In genomic region chr9:137218754-137219271, GRCh38 we compare ENCODE assay signal across 11 cellular contexts. TPM values are rescaled to one million over a fixed set of nuclear protein-coding genes. Genes with fewer than 3 reads are reported as not detected.
DNase-seq lines count a peak whose midpoint lies in the region; ATAC-seq and TF ChIP-seq lines count a peak whose summit lies in the region.
"Had no signal": no experiment of that assay in that cellular context is flagged by ENCODE, and none has a peak within 500 bp of the region (broad histone marks: within the 10 kb centered on the region; RNA-seq: fewer than 3 reads in every experiment).

No MANE protein-coding gene starts in this region.

- H3K36me3 Mint-ChIP-seq in Caco-2 (ENCODE audit: insufficient read depth, unreplicated experiment): peaks cover 38% of the 10 kb centered on the region
- no peaks in the 10 kb centered on the region for H3K36me3 Mint-ChIP-seq in CD4-positive, alpha-beta T cell (ENCODE audit: low read depth)

- CTCF ChIA-PET in Caco-2 (lab: Charles Lee): interaction anchor here (0.8 to 0.9 kb wide), 3 partner anchors 18 to 189 kb away, joined by 3 to 8 read pairs (median 3); partner anchors contain the start of gene SSNA1
- CTCF ChIA-PET in CD4-positive, alpha-beta T cell (lab: Charles Lee): interaction anchor here (1.1 kb wide), 1 partner anchor 9 kb away, joined by 3 read pairs; the partner anchor contains the start of gene RNF224

- no peaks in the 10 kb centered on the region for H3K9me3 Mint-ChIP-seq in Caco-2 (ENCODE audit: unreplicated experiment)
- H3K9me3 Mint-ChIP-seq in CD4-positive, alpha-beta T cell: no peaks in the 10 kb centered on the region

- H3K9me2 ChIP-seq in hepatocyte (replicated peaks; ENCODE audit: insufficient read depth): no peaks in the 10 kb centered on the region

- peak; percentile 76 to 81 for DNase-seq in Caco-2
- peak; percentile 37 for DNase-seq in RPMI7951 (ENCODE audit: low read depth)
- peak; percentile 82 for DNase-seq in hepatocyte (ENCODE audit: low spot score)
- DNase-seq in NCI-H345 treated with DMSO at 0.1 percent for 48 hours (lab: John Stamatoyannopoulos, UW; ENCODE audit: unreplicated experiment): no peak
- DNase-seq in CD4-positive, alpha-beta T cell: no peak
- no peak for DNase-seq in pons (ENCODE audit: low spot score)
- DNase-seq: GF-D8, GOT3, Karpas-422 had no signal

- BruUV-seq in Caco-2 (replicated peaks; lab: Mats Ljungman, UMichigan): no TSS peak

- H3K27ac Mint-ChIP-seq in Caco-2 (ENCODE audit: unreplicated experiment): no peak overlapping the region
- no peak overlapping the region for H3K27ac Mint-ChIP-seq in CD4-positive, alpha-beta T cell

- peaks cover 6% of the 10 kb centered on the region for H3K4me1 Mint-ChIP-seq in Caco-2 (ENCODE audit: low read depth, unreplicated experiment)
- peaks cover 9% of the 10 kb centered on the region for H3K4me1 Mint-ChIP-seq in CD4-positive, alpha-beta T cell (ENCODE audit: low read depth)

- ATAC-seq in CD4-positive, alpha-beta T cell (ENCODE audit: poor library complexity): no peak

- H3K79me2 ChIP-seq in hepatocyte: no peaks in the 10 kb centered on the region

- H3K4me3 Mint-ChIP-seq in Caco-2 (ENCODE audit: unreplicated experiment): peak overlapping the region; percentile 31
- H3K4me3 Mint-ChIP-seq in CD4-positive, alpha-beta T cell: no peak overlapping the region

- peak overlapping the region; percentile 82 for H3K27ac ChIP-seq in hepatocyte
- no peak overlapping the region for H3K27ac ChIP-seq in CD4-positive, alpha-beta T cell (ENCODE audit: low read depth, low read length)

- H4K20me1 ChIP-seq in hepatocyte (ENCODE audit: insufficient read depth, poor library complexity, severe bottlenecking): no peaks in the 10 kb centered on the region

- 30% methylated on average over 12 of the region's 12 CpGs for WGBS in hepatocyte (ENCODE audit: low lambda C conversion rate, missing lambda C conversion rate)

- POLR2A ChIA-PET in Caco-2 (lab: Charles Lee): interaction anchor here (0.5 kb wide), 1 partner anchor 28 kb away, joined by 5 read pairs; no protein-coding TSS in a partner anchor
- POLR2A ChIA-PET in CD4-positive, alpha-beta T cell (lab: Charles Lee): interaction anchor here (1.1 kb wide), 1 partner anchor 133 kb away, joined by 3 read pairs; no protein-coding TSS in a partner anchor

- H3K4me1 ChIP-seq in Caco-2: peaks cover 25% of the 10 kb centered on the region
- peaks cover 29% of the 10 kb centered on the region for H3K4me1 ChIP-seq in hepatocyte (ENCODE audit: insufficient read depth)

- intact Hi-C loops in Caco-2 (cut with micrococcal nuclease; ENCODE audit: unreplicated experiment): loop anchor here (1.0 kb wide), 1 partner anchor 19 kb away; the partner anchor contains the start of gene TPRN
- intact Hi-C loops in CD4-positive, alpha-beta T cell (cut with DNase I, micrococcal nuclease): no loop called here

- H3K36me3 ChIP-seq in Caco-2 (ENCODE audit: control insufficient read depth, insufficient read depth, low read length) (no peaks in the 10 kb centered on the region), hepatocyte (replicated peaks; ENCODE audit: insufficient read depth, low read depth) (no peaks in the 10 kb centered on the region)

- H3K27me3 ChIP-seq in Caco-2 (replicated peaks; ENCODE audit: control insufficient read depth, insufficient read depth, low read length): no peaks in the 10 kb centered on the region
- H3K27me3 ChIP-seq in hepatocyte: no peaks in the 10 kb centered on the region
- H3K27me3 ChIP-seq in CD4-positive, alpha-beta T cell (ENCODE audit: control insufficient read depth, insufficient read depth, low read length): no peaks in the 10 kb centered on the region

- peak overlapping the region; percentile 70 for H3K4me2 ChIP-seq in hepatocyte

- TF ChIP-seq CTCF in Caco-2 (IDR thresholded peaks at IDR 0.05; ENCODE audit: insufficient read depth in 1 of 2, low read depth in 1 of 2, low read length in 1 of 2, severe bottlenecking in 1 of 2, unreplicated experiment in 1 of 2): no peak
- no peak for TF ChIP-seq CTCF in hepatocyte (IDR thresholded peaks at IDR 0.05; ENCODE audit: poor library complexity)
- TF ChIP-seq CTCF in CD4-positive, alpha-beta T cell (IDR thresholded peaks at IDR 0.05): no peak

- H3K9me3 ChIP-seq in Caco-2 (no peaks in the 10 kb centered on the region), hepatocyte (ENCODE audit: low read depth) (no peaks in the 10 kb centered on the region)
- H3K9me3 ChIP-seq in CD4-positive, alpha-beta T cell (ENCODE audit: control insufficient read depth, low read length): no peaks in the 10 kb centered on the region

- no peaks in the 10 kb centered on the region for H3K27me3 Mint-ChIP-seq in Caco-2 (ENCODE audit: insufficient read depth, unreplicated experiment)
- H3K27me3 Mint-ChIP-seq in CD4-positive, alpha-beta T cell: no peaks in the 10 kb centered on the region

- H2AFZ ChIP-seq in hepatocyte: no peak overlapping the region

- H3K4me3 ChIP-seq in Caco-2 (ENCODE audit: low read depth, low read length) (no peak overlapping the region), hepatocyte (no peak overlapping the region)

RNA-seq across cellular contexts. Expression of gene RNF208, which starts 3.2 kb away (rescaled TPM):
- total RNA-seq in Caco-2 (2022): 6.3 and 6.5 TPM in 2 replicates
- total RNA-seq in RPMI7951 (2014; rRNA removed; shearing (Covaris generic)): not detected in 2 replicates
- total RNA-seq in hepatocyte: 1.6 and 2.3 TPM in 2 replicates
- polyA plus RNA-seq in hepatocyte: 3.3 and 6.6 TPM in 2 replicates
- total RNA-seq in CD4-positive, alpha-beta T cell: under 1 TPM; 0.66 to 0.67 TPM

RNA-seq across cellular contexts. Expression of gene CYSRT1, which starts 6.2 kb away (rescaled TPM):
- total RNA-seq in Caco-2 (2022) (1.7 and 1.8 TPM in 2 replicates), hepatocyte (1.4 and 2.4 TPM in 2 replicates)
- total RNA-seq in RPMI7951 (2014; rRNA removed; shearing (Covaris generic)): 0.36 and 1.1 TPM in 2 replicates
- polyA plus RNA-seq in hepatocyte: 2.1 and 4.3 TPM in 2 replicates
- total RNA-seq in CD4-positive, alpha-beta T cell: under 1 TPM; 0.33 to 0.42 TPM

RNA-seq across cellular contexts. Expression of gene RNF224, which starts 8.5 kb away (rescaled TPM):
- total RNA-seq in Caco-2 (2022) (0.27 TPM in 1 of 2 replicates, not detected in the other), hepatocyte (0.68 and 1.4 TPM in 2 replicates)
- total RNA-seq in RPMI7951 (2014; rRNA removed; shearing (Covaris generic)): not detected in 2 replicates
- 0.88 and 1.1 TPM in 2 replicates for polyA plus RNA-seq in hepatocyte
- under 1 TPM in 1 of 2 experiments, not detected in 1; 0.14 TPM for total RNA-seq in CD4-positive, alpha-beta T cell
- total RNA-seq: liver; T-helper 1 cell treated with Interleukin-12 subunit alpha and Interleukin-12 subunit beta and Interleukin-4 antibody, amounts not matched to agents 30 ng/mL and 1 ng/mL, for 36 hours had no signal
- polyA plus RNA-seq: liver had no signal

RNA-seq across cellular contexts. Expression of gene SLC34A3, which starts 11.9 kb away (rescaled TPM):
- 0.19 TPM in 1 of 2 replicates, not detected in the other for total RNA-seq in Caco-2 (2022)
- not detected in 2 replicates for total RNA-seq in RPMI7951 (2014; rRNA removed; shearing (Covaris generic))
- 1.8 and 2.7 TPM in 2 replicates for total RNA-seq in hepatocyte
- polyA plus RNA-seq in hepatocyte: 2.1 and 4.7 TPM in 2 replicates
- total RNA-seq in CD4-positive, alpha-beta T cell: not detected
- total RNA-seq: liver; T-helper 1 cell treated with Interleukin-12 subunit alpha and Interleukin-12 subunit beta and Interleukin-4 antibody, amounts not matched to agents 30 ng/mL and 1 ng/mL, for 36 hours had no signal
- polyA plus RNA-seq: liver had no signal

RNA-seq across cellular contexts. Expression of gene NDOR1, which starts 13.3 kb away (rescaled TPM):
- total RNA-seq in Caco-2 (2022): 29.0 and 31.8 TPM in 2 replicates
- 4.6 and 5.4 TPM in 2 replicates for total RNA-seq in RPMI7951 (2014; rRNA removed; shearing (Covaris generic))
- total RNA-seq in hepatocyte: 4.4 and 7.8 TPM in 2 replicates
- polyA plus RNA-seq in hepatocyte: 12.3 and 17.6 TPM in 2 replicates
- total RNA-seq in CD4-positive, alpha-beta T cell: 10 to 100 TPM; 22.8 to 25.3 TPM

Comparison
In these comparisons a context has a peak if more than half of its experiments do, and no peak if none do; other contexts are left out.
1. DNase-seq: peak in Caco-2 (2 of 2), RPMI7951 (single experiment) and hepatocyte (single experiment); none in NCI-H345 treated with DMSO at 0.1 percent for 48 hours (single experiment), CD4-positive, alpha-beta T cell (0 of 10) and pons (single experiment).